Comparison of ENCODE assay signal across 11 cellular contexts in genomic region chr6:87755697-87756671, GRCh38. TPM values are rescaled to one million over a fixed set of nuclear protein-coding genes. Genes with fewer than 3 reads are reported as not detected.
DNase-seq lines count a peak whose midpoint lies in the region; ATAC-seq and TF ChIP-seq lines count a peak whose summit lies in the region.
"Had no signal": no experiment of that assay in that cellular context is flagged by ENCODE, and none has a peak within 500 bp of the region (broad histone marks: within the 10 kb centered on the region; RNA-seq: fewer than 3 reads in every experiment).

No MANE protein-coding gene starts in this region.

- H3K36me3 ChIP-seq in osteoblast (ENCODE audit: insufficient read depth, low read length), result no peaks in the 10 kb centered on the region
- H3K36me3 ChIP-seq: heart left ventricle had no signal

- H3K36me3 Mint-ChIP-seq in Calu3 (ENCODE audit: insufficient read depth, unreplicated experiment), result peaks cover 4% of the 10 kb centered on the region

- no peak overlapping the region for H3K4me3 ChIP-seq in GM12865 (ENCODE audit: low read depth, low read length)
- H3K4me3 ChIP-seq in choroid plexus epithelial cell (ENCODE audit: low read depth, low read length), result no peak overlapping the region
- H3K4me3 ChIP-seq in osteoblast (ENCODE audit: insufficient read depth, low read length), result peak overlapping the region; percentile 8
- H3K4me3 ChIP-seq: heart left ventricle, mucosa of descending colon had no signal

- H2AFZ ChIP-seq in osteoblast (ENCODE audit: low read length), result peak overlapping the region; percentile 44

- no peaks in the 10 kb centered on the region for H3K27me3 ChIP-seq in osteoblast (ENCODE audit: insufficient read depth, low read length)
- H3K27me3 ChIP-seq: heart left ventricle had no signal

- H3K27me3 Mint-ChIP-seq in Calu3 (ENCODE audit: unreplicated experiment), result no peaks in the 10 kb centered on the region

- no peaks in the 10 kb centered on the region for H3K9me3 Mint-ChIP-seq in Calu3 (ENCODE audit: low read depth, unreplicated experiment)

- peak; percentile 23 for DNase-seq in GM12865 (ENCODE audit: low read depth)
- peak; percentile 47 for DNase-seq in NAMALWA (ENCODE audit: low spot score)
- peak; percentile 21 for DNase-seq in choroid plexus epithelial cell (ENCODE audit: low read depth)
- DNase-seq in osteoblast (ENCODE audit: insufficient read length, low spot score, missing footprints), result peak; percentile 90
- no peak for DNase-seq in Calu3
- DNase-seq in NCI-H524 (lab: John Stamatoyannopoulos, UW), result no peak
- DNase-seq in activated effector memory CD4-positive, alpha-beta T cell treated with Interleukin-2 at 50 U/mL for 16 hours, result no peak
- DNase-seq: NCI-H526 had no signal

- CTCF ChIA-PET in Calu3 (lab: Charles Lee), result no interaction called here

- intact Hi-C loops in Calu3 (cut with micrococcal nuclease; ENCODE audit: unreplicated experiment), result no loop called here

- TF ChIP-seq CTCF in GM12865 (IDR thresholded peaks at IDR 0.05; ENCODE audit: insufficient read depth, low read depth, low read length, missing control alignments), result no peak
- no peak for TF ChIP-seq CTCF in choroid plexus epithelial cell (conservative IDR thresholded peaks at IDR 0.05; ENCODE audit: low read depth, low read length)
- TF ChIP-seq CTCF in osteoblast (IDR thresholded peaks at IDR 0.05; ENCODE audit: extremely low read depth, low read depth, low read length), result no peak
- no peak for TF ChIP-seq CTCF in Calu3 (IDR thresholded peaks at IDR 0.05; ENCODE audit: unreplicated experiment)

- peaks cover 17% of the 10 kb centered on the region for H3K4me1 ChIP-seq in osteoblast (ENCODE audit: insufficient read depth, low read length)

- no peak for ATAC-seq in HG03097 (IDR thresholded peaks at IDR 0.05; ENCODE audit: low FRiP score, unreplicated experiment)

- peak overlapping the region; percentile 31 for H3K4me2 ChIP-seq in osteoblast (ENCODE audit: insufficient read depth, low read length)

- no peaks in the 10 kb centered on the region for H3K79me2 ChIP-seq in osteoblast (ENCODE audit: insufficient read depth, low read length)

- H4K20me1 ChIP-seq in osteoblast (ENCODE audit: insufficient read depth, low read length), result no peaks in the 10 kb centered on the region

- no peak overlapping the region for H3K4me3 Mint-ChIP-seq in Calu3 (ENCODE audit: low read depth, unreplicated experiment)

- BruUV-seq in Calu3 (replicated peaks; lab: Mats Ljungman, UMichigan), result no TSS peak

- H3K27ac ChIP-seq in osteoblast (ENCODE audit: low read depth, low read length), result peak overlapping the region; percentile 70

- no peak overlapping the region for H3K27ac Mint-ChIP-seq in Calu3 (ENCODE audit: unreplicated experiment)

- no peaks in the 10 kb centered on the region for H3K9me3 ChIP-seq in osteoblast (ENCODE audit: low read depth, low read length)
- H3K9me3 ChIP-seq: heart left ventricle, mucosa of descending colon had no signal

- no peaks in the 10 kb centered on the region for H3K4me1 Mint-ChIP-seq in Calu3 (ENCODE audit: low read depth, unreplicated experiment)

RNA-seq across cellular contexts. Expression of gene AKIRIN2, which starts 54.0 kb away (rescaled TPM):
- total RNA-seq in osteoblast, result 15.2 and 18.3 TPM in 2 replicates
- total RNA-seq in Calu3 (2022), result 44.7 and 46.1 TPM in 2 replicates

Comparison
In these comparisons a context has a peak if more than half of its experiments do, and no peak if none do; other contexts are left out.
1. DNase-seq: peak in GM12865 (single experiment), NAMALWA (single experiment), choroid plexus epithelial cell (single experiment) and osteoblast (single experiment); none in Calu3 (single experiment), NCI-H524 (0 of 2) and activated effector memory CD4-positive, alpha-beta T cell treated with Interleukin-2 at 50 U/mL for 16 hours (single experiment).